ENCODE assay signal across 12 cellular contexts in the genomic region with DNA sequence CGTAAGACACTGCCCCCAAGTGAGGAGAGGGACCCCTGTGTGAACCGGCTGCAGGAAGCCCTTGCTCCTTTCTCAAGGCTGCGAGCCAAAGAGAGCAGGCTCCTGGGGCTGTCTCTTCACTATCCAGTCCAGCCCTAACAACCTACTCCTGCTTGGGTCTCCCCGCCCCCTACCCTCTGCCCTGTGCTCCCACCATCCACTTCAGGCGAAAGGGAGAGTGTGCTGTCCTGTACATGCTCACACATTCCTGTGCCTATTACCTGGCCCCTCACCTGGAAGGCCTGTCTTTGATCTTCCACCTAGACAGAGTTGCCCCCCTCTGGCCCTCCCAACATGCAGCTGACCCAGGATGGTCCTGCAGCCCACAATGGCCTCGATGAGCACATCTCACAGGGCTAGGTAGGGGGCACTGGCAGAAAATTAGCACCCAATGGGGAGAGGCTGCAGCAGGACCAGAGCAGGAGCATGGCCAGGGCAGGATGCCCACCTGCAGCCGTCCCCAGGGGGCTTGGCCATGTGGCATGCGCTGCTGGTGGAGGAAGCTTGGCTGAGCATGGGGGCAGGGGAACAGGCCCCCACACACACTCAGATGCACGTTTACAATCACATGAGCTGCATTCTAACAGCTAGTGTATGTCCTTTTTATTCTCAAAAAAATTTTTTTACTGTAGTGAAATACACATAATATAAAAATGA.
"Had no signal": no experiment of that assay in that cellular context is flagged by ENCODE, and none has a peak within 500 bp of the region (broad histone marks: within the 10 kb centered on the region; RNA-seq: fewer than 3 reads in every experiment).

No MANE protein-coding gene starts in this region.

- DNase-seq: activated CD4-positive, alpha-beta memory T cell treated with anti-CD3 and anti-CD28 coated beads for 36 hours; activated naive CD4-positive, alpha-beta T cell; activated T-cell treated with anti-CD3 and anti-CD28 coated beads, Interleukin-2, amount 50 U/mL, for 72 hours; caudate nucleus; cortex of kidney; effector CD8-positive, alpha-beta T cell; gastrocnemius medialis; kidney; naive B cell; ovary; T-helper 9 cell had no signal

- FAIRE-seq: kidney had no signal

- H3K4me1 ChIP-seq: tibial nerve had no signal

- H3K27me3 ChIP-seq: gastrocnemius medialis, ovary, tibial nerve had no signal

- H3K36me3 ChIP-seq: gastrocnemius medialis, ovary, tibial nerve had no signal

- H3K27ac Mint-ChIP-seq: activated CD4-positive, alpha-beta memory T cell treated with anti-CD3 and anti-CD28 coated beads for 36 hours; activated T-cell treated with anti-CD3 and anti-CD28 coated beads, Interleukin-2, amount 50 U/mL, for 72 hours had no signal

- H3K9me3 ChIP-seq: gastrocnemius medialis, ovary had no signal

- H3K4me3 ChIP-seq: gastrocnemius medialis, ovary, tibial nerve had no signal

- H3K4me3 Mint-ChIP-seq: activated CD4-positive, alpha-beta memory T cell treated with anti-CD3 and anti-CD28 coated beads for 36 hours; activated T-cell treated with anti-CD3 and anti-CD28 coated beads, Interleukin-2, amount 50 U/mL, for 72 hours; naive B cell had no signal

- H3K27me3 Mint-ChIP-seq: activated CD4-positive, alpha-beta memory T cell treated with anti-CD3 and anti-CD28 coated beads for 36 hours; naive B cell had no signal

- ATAC-seq: activated T-cell treated with anti-CD3 and anti-CD28 coated beads, Interleukin-2, amount 50 U/mL, for 72 hours; gastrocnemius medialis had no signal

- H3K27ac ChIP-seq: ovary, tibial nerve had no signal
